8 cellular contexts compared by ENCODE assay signal in genomic region chr5:170306381-170306790, GRCh38. TPM values are rescaled to one million over a fixed set of nuclear protein-coding genes. Genes with fewer than 3 reads are reported as not detected.
DNase-seq lines count a peak whose midpoint lies in the region; ATAC-seq and TF ChIP-seq lines count a peak whose summit lies in the region.

No MANE protein-coding gene starts in this region.

- H3K9me3 Mint-ChIP-seq in Calu3 (ENCODE audit: low read depth, unreplicated experiment), result no peaks in the 10 kb centered on the region

- DNase-seq in GF-D8 (lab: John Stamatoyannopoulos, UW), result peak; percentile 51
- peak; percentile 48 for DNase-seq in NCI-H2171 treated with DMSO at 0.1 percent for 48 hours (lab: John Stamatoyannopoulos, UW)
- peak; percentile 54 to 85 for DNase-seq in cardiac muscle cell (ENCODE audit: low read depth in 1 of 2, low spot score in 1 of 2)
- DNase-seq in WERI-Rb-1, result no peak
- DNase-seq in islet precursor cell, result no peak
- DNase-seq in Calu3, result no peak
- DNase-seq in DMS114 treated with DMSO at 0.1 percent for 48 hours (lab: John Stamatoyannopoulos, UW; ENCODE audit: unreplicated experiment), result no peak

- H3K9me3 ChIP-seq in cardiac muscle cell (ENCODE audit: low read depth) (no peaks in the 10 kb centered on the region), WERI-Rb-1 (ENCODE audit: severe bottlenecking) (no peaks in the 10 kb centered on the region)

- CTCF ChIA-PET in Calu3 (lab: Charles Lee), result interaction anchor here (0.6 to 2.5 kb wide), 3 partner anchors 12 to 40 kb away, joined by 3 to 6 read pairs (median 5); no protein-coding TSS in a partner anchor

- H3K27me3 ChIP-seq in cardiac muscle cell (no peaks in the 10 kb centered on the region), WERI-Rb-1 (ENCODE audit: insufficient read depth, low read depth, severe bottlenecking) (peaks cover 73% of the 10 kb centered on the region)

- intact Hi-C loops in Calu3 (cut with micrococcal nuclease; ENCODE audit: unreplicated experiment), result no loop called here

- H3K4me3 ChIP-seq in cardiac muscle cell (no peak overlapping the region), WERI-Rb-1 (ENCODE audit: low read depth, low read length) (no peak overlapping the region)

- ATAC-seq in GM21723 (IDR thresholded peaks at IDR 0.05; ENCODE audit: unreplicated experiment), result peak; percentile 56

- H3K27ac ChIP-seq in cardiac muscle cell (peak overlapping the region; percentile 22), WERI-Rb-1 (no peak overlapping the region)

- H3K36me3 ChIP-seq in cardiac muscle cell (no peaks in the 10 kb centered on the region), WERI-Rb-1 (no peaks in the 10 kb centered on the region)

- no TSS peak for BruUV-seq in Calu3 (replicated peaks; lab: Mats Ljungman, UMichigan)

- peaks cover 38% of the 10 kb centered on the region for H3K4me1 ChIP-seq in cardiac muscle cell (ENCODE audit: low read depth)

- no peaks in the 10 kb centered on the region for H3K36me3 Mint-ChIP-seq in Calu3 (ENCODE audit: insufficient read depth, unreplicated experiment)

- peaks cover 13% of the 10 kb centered on the region for H3K4me1 Mint-ChIP-seq in Calu3 (ENCODE audit: low read depth, unreplicated experiment)

- H3K27me3 Mint-ChIP-seq in Calu3 (ENCODE audit: unreplicated experiment), result peaks cover 77% of the 10 kb centered on the region

- H3K27ac Mint-ChIP-seq in Calu3 (ENCODE audit: unreplicated experiment), result no peak overlapping the region

- H3K4me3 Mint-ChIP-seq in Calu3 (ENCODE audit: low read depth, unreplicated experiment), result no peak overlapping the region

- TF ChIP-seq CTCF in cardiac muscle cell (IDR thresholded peaks at IDR 0.05; ENCODE audit: low read depth, low read length) (no peak), WERI-Rb-1 (IDR thresholded peaks at IDR 0.05; ENCODE audit: low read depth, low read length) (no peak), Calu3 (IDR thresholded peaks at IDR 0.05; ENCODE audit: unreplicated experiment) (no peak)

RNA-seq across cellular contexts. Expression of gene LCP2, which starts 8.8 kb away (rescaled TPM):
- total RNA-seq in cardiac muscle cell (not detected in 2 replicates), Calu3 (2022) (not detected in 2 replicates)
- not detected in 2 replicates for polyA plus RNA-seq in cardiac muscle cell

Comparison
In these comparisons a context has a peak if more than half of its experiments do, and no peak if none do; other contexts are left out.
1. DNase-seq: peak in GF-D8 (single experiment), NCI-H2171 treated with DMSO at 0.1 percent for 48 hours (single experiment) and cardiac muscle cell (2 of 2); none in WERI-Rb-1 (single experiment), islet precursor cell (single experiment), Calu3 (single experiment) and DMS114 treated with DMSO at 0.1 percent for 48 hours (single experiment).